1 cellular context compared by ENCODE assay signal in genomic region chr3:111738790-111739189, GRCh38.
TF ChIP-seq lines count a peak whose summit lies in the region.

No MANE protein-coding gene starts in this region.

TF ChIP-seq in IMR-90, 13 proteins besides CTCF, POLR2A, EP300 and RAD21:
- no peak for TF ChIP-seq MXI1 (IDR thresholded peaks at IDR 0.05; ENCODE audit: borderline replicate concordance, low read depth, low read length)
- TF ChIP-seq RFX5 (IDR thresholded peaks at IDR 0.05; ENCODE audit: low read depth, low read length) = no peak
- no peak for TF ChIP-seq BHLHE40 (IDR thresholded peaks at IDR 0.05; ENCODE audit: low read depth, low read length)
- no peak for TF ChIP-seq FOS (IDR thresholded peaks at IDR 0.05; ENCODE audit: low read depth, low read length)
- no peak for TF ChIP-seq SMC3 (IDR thresholded peaks at IDR 0.05; ENCODE audit: low read depth, low read length)
- TF ChIP-seq RCOR1 (IDR thresholded peaks at IDR 0.05; ENCODE audit: insufficient replicate concordance, low read length) = no peak
- TF ChIP-seq CHD1 (IDR thresholded peaks at IDR 0.05; ENCODE audit: low read depth, low read length) = no peak
- TF ChIP-seq ELK1 (IDR thresholded peaks at IDR 0.05; ENCODE audit: borderline replicate concordance, low read depth, low read length) = no peak
- TF ChIP-seq MAZ (IDR thresholded peaks at IDR 0.05; ENCODE audit: borderline replicate concordance, low read depth, low read length) = no peak
- TF ChIP-seq NFE2L2 (IDR thresholded peaks at IDR 0.05; ENCODE audit: low read depth, low read length) = no peak
- no peak for TF ChIP-seq CEBPB (IDR thresholded peaks at IDR 0.05; ENCODE audit: low read depth, low read length)
- no peak for TF ChIP-seq USF2 (IDR thresholded peaks at IDR 0.05; ENCODE audit: low read depth, low read length)
